In the genomic region with DNA sequence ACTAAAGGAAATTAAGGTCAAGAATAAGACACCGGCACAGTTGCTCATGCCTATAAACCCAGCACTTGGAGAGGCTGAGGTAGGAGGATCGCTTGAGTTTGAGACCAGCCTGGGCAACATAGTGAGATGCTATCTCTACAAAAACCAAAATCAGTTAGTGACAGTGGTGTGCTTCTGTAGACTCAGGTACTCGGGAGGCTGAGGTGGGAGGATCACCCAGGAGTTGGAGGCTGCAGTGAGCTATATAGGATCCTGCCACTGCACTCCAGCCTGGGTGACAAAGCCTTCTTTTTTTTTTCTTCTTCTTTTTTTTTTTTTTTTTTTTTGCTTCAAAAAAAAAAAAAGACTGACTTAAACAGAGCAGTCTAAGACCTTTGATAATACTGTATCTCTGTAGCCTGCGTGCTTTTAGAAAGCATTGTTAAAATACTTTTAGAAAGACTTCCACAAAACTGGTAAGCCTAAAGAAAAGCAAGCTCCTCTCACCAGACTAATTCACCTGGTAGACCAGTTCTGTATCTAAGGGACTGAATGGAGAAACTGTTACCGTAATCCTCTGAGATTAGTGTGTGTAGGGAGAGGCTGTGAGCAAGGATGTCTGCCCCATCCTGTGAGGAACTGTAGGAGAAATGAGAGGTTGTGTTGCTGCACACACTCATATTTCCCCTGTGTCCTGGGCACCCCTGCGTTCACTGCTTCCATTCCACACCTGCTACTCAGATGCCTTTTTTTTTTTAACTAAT, we compare ENCODE assay signal across 1 cellular context.
TF ChIP-seq lines count a peak whose summit lies in the region.

No MANE protein-coding gene starts in this region.

TF ChIP-seq in WTC11, 78 proteins besides CTCF, POLR2A, EP300 and RAD21 (continued from another document):
- no peak for TF ChIP-seq ARID4B (CRISPR knock-in tag; IDR thresholded peaks at IDR 0.05; ENCODE audit: borderline replicate concordance)
